In the genomic region with DNA sequence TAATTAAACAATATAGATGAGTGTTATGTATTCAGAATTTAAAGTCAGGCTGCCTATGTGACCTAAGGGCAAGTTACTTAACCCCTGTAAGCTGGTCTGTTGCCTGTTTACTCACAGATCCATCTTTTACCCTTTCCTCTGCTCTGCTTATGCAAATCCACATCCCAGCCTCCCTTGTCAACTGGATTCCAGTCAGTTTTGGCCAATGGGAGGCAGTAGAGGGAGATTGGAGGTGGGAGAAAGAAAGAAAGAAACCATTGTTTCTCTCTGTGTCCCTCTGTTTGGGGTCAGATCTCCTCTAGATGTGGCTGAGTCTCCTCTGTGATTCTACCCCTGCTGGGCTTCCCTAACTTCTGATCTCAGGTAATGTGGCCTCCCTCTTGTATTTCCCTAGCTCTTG, we compare ENCODE assay signal across 1 cellular context.
TF ChIP-seq lines count a peak whose summit lies in the region.

No MANE protein-coding gene starts in this region.

TF ChIP-seq in GM23338, 12 proteins besides CTCF, POLR2A, EP300 and RAD21 (continued from another document):
- TF ChIP-seq, protein P1, sequence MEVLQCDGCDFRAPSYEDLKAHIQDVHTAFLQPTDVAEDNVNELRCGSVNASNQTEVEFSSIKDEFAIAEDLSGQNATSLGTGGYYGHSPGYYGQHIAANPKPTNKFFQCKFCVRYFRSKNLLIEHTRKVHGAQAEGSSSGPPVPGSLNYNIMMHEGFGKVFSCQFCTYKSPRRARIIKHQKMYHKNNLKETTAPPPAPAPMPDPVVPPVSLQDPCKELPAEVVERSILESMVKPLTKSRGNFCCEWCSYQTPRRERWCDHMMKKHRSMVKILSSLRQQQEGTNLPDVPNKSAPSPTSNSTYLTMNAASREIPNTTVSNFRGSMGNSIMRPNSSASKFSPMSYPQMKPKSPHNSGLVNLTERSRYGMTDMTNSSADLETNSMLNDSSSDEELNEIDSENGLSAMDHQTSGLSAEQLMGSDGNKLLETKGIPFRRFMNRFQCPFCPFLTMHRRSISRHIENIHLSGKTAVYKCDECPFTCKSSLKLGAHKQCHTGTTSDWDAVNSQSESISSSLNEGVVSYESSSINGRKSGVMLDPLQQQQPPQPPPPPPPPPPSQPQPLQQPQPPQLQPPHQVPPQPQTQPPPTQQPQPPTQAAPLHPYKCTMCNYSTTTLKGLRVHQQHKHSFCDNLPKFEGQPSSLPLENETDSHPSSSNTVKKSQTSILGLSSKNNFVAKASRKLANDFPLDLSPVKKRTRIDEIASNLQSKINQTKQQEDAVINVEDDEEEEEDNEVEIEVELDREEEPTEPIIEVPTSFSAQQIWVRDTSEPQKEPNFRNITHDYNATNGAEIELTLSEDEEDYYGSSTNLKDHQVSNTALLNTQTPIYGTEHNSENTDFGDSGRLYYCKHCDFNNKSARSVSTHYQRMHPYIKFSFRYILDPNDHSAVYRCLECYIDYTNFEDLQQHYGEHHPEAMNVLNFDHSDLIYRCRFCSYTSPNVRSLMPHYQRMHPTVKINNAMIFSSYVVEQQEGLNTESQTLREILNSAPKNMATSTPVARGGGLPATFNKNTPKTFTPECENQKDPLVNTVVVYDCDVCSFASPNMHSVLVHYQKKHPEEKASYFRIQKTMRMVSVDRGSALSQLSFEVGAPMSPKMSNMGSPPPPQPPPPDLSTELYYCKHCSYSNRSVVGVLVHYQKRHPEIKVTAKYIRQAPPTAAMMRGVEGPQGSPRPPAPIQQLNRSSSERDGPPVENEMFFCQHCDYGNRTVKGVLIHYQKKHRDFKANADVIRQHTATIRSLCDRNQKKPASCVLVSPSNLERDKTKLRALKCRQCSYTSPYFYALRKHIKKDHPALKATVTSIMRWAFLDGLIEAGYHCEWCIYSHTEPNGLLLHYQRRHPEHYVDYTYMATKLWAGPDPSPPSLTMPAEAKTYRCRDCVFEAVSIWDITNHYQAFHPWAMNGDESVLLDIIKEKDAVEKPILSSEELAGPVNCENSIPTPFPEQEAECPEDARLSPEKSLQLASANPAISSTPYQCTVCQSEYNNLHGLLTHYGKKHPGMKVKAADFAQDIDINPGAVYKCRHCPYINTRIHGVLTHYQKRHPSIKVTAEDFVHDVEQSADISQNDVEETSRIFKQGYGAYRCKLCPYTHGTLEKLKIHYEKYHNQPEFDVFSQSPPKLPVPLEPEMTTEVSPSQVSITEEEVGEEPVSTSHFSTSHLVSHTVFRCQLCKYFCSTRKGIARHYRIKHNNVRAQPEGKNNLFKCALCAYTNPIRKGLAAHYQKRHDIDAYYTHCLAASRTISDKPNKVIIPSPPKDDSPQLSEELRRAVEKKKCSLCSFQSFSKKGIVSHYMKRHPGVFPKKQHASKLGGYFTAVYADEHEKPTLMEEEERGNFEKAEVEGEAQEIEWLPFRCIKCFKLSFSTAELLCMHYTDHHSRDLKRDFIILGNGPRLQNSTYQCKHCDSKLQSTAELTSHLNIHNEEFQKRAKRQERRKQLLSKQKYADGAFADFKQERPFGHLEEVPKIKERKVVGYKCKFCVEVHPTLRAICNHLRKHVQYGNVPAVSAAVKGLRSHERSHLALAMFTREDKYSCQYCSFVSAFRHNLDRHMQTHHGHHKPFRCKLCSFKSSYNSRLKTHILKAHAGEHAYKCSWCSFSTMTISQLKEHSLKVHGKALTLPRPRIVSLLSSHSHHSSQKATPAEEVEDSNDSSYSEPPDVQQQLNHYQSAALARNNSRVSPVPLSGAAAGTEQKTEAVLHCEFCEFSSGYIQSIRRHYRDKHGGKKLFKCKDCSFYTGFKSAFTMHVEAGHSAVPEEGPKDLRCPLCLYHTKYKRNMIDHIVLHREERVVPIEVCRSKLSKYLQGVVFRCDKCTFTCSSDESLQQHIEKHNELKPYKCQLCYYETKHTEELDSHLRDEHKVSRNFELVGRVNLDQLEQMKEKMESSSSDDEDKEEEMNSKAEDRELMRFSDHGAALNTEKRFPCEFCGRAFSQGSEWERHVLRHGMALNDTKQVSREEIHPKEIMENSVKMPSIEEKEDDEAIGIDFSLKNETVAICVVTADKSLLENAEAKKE (CRISPR knock-in tag; IDR thresholded peaks at IDR 0.05): 0 out of 2 replicates have a peak, but pooled peaks have one; percentile 12
- no peak for TF ChIP-seq NANOG (IDR thresholded peaks at IDR 0.05; ENCODE audit: borderline replicate concordance)
